16 cellular contexts compared by ENCODE assay signal in the genomic region with DNA sequence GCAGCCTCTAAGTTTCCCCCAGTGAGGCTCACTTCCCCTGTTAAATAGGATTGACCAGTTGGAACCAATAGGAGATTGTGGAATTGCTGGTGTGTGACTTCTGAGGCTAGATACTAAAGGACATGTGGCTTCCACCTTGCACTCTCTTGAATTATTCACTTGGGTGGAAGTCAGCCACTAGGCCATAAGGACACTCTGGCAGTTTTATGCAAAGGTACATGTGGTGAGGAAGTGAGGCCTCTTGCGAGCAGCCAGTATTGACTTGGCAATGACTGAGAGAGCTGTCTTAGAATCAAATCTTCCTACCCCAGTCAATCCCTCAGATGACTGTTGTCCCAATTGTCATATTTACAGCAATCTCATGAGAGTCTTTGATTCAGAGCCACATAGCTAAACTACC.
A peak's percentile ranks its signal among the peaks of the same experiment; 100 is the strongest.
DNase-seq lines count a peak whose midpoint lies in the region; ATAC-seq, FAIRE-seq and TF ChIP-seq lines count a peak whose summit lies in the region.
"Had no signal": no experiment of that assay in that cellular context is flagged by ENCODE, and none has a peak within 500 bp of the region (broad histone marks: within the 10 kb centered on the region; RNA-seq: fewer than 3 reads in every experiment).

No MANE protein-coding gene starts in this region.

- H3K79me2 ChIP-seq in OCI-LY1 (ENCODE audit: insufficient read depth, low read length) (no peaks in the 10 kb centered on the region), H1 (ENCODE audit: control insufficient read depth in 1 of 2, insufficient read depth in 2 of 2, low read length in 2 of 2) (no peaks in the 10 kb centered on the region)

- H3K18ac ChIP-seq in H1 (ENCODE audit: extremely low read depth, low read length), result no peak overlapping the region

- H3K56ac ChIP-seq in H1 (replicated peaks; ENCODE audit: insufficient read length, low read depth, low read length), result no peak overlapping the region

- no peak for ATAC-seq in heart right ventricle
- no peak for ATAC-seq in body of pancreas
- ATAC-seq: GM12878 had no signal

- no peaks in the 10 kb centered on the region for H3K9me2 ChIP-seq in OCI-LY1 (ENCODE audit: low read depth, low read length)

- H2AK5ac ChIP-seq in H1 (ENCODE audit: low read depth, low read length), result no peak overlapping the region

- H2BK120ac ChIP-seq in H1 (replicated peaks; ENCODE audit: low read depth, low read length), result no peak overlapping the region

- DNase-seq in left ventricle myocardium inferior, result no peak
- DNase-seq in heart right ventricle, result no peak
- no peak for DNase-seq in H1 (ENCODE audit: low read depth in 1 of 2, low spot score in 2 of 2)
- DNase-seq in ureter (ENCODE audit: low spot score), result no peak
- no peak for DNase-seq in body of pancreas
- no peak for DNase-seq in NOMO-1 (lab: John Stamatoyannopoulos, UW; ENCODE audit: unreplicated experiment in 2 of 2)
- DNase-seq: C1 segment of cervical spinal cord; Calu3; CD4-positive, alpha-beta T cell; DMS 273 treated with DMSO at 0.1 percent for 48 hours; HCEC 1CT; HFFc6 had no signal

- no peaks in the 10 kb centered on the region for H3K9me3 ChIP-seq in left ventricle myocardium inferior (replicated peaks)
- no peaks in the 10 kb centered on the region for H3K9me3 ChIP-seq in heart right ventricle
- no peaks in the 10 kb centered on the region for H3K9me3 ChIP-seq in OCI-LY1 (ENCODE audit: low read length)
- H3K9me3 ChIP-seq in H1 (ENCODE audit: insufficient read depth in 2 of 2, low read depth in 1 of 2, low read length in 1 of 2), result no peaks in the 10 kb centered on the region
- H3K9me3 ChIP-seq in body of pancreas, result no peaks in the 10 kb centered on the region

- 84 to 88% methylated on average over 1 of the region's 1 CpG for WGBS in heart right ventricle, 2 donors
- 86% methylated on average over 1 of the region's 1 CpG; no CpG with 5 or more reads in 1 of the 2 experiments for WGBS in H1 (ENCODE audit: extremely low coverage in 1 of 2, insufficient coverage in 1 of 2, insufficient read length in 1 of 2, insufficient replicate concordance in 2 of 2, low coverage in 1 of 2, low lambda C conversion rate in 2 of 2, missing lambda C conversion rate in 1 of 2), 2 experiments
- 71 to 81% methylated on average over 1 of the region's 1 CpG for WGBS in body of pancreas, 2 donors

- H3K27me3 ChIP-seq in left ventricle myocardium inferior (ENCODE audit: low read depth), result no peaks in the 10 kb centered on the region
- H3K27me3 ChIP-seq in heart right ventricle, result no peaks in the 10 kb centered on the region
- no peaks in the 10 kb centered on the region for H3K27me3 ChIP-seq in OCI-LY1 (ENCODE audit: insufficient read depth, low read length)
- H3K27me3 ChIP-seq in H1 (replicated peaks in 1 of 4; ENCODE audit: control insufficient read depth in 3 of 4, extremely low read depth in 1 of 4, insufficient read depth in 3 of 4, low read length in 3 of 4), result no peaks in the 10 kb centered on the region
- no peaks in the 10 kb centered on the region for H3K27me3 ChIP-seq in body of pancreas

- TF ChIP-seq POLR2A in H1 (IDR thresholded peaks at IDR 0.05; ENCODE audit: control extremely low read depth in 1 of 2, low read depth in 2 of 2, low read length in 2 of 2) (no peak), body of pancreas (IDR thresholded peaks at IDR 0.05) (no peak)

- H3K9ac ChIP-seq in OCI-LY1 (ENCODE audit: low read length) (no peak overlapping the region; the same call in 1 of the 2 replicates), H1 (replicated peaks in 1 of 4; ENCODE audit: extremely low read depth in 1 of 4, low read depth in 3 of 4, low read length in 3 of 4) (no peak overlapping the region)

- H3F3A ChIP-seq in OCI-LY1 (ENCODE audit: insufficient read depth, low read length), result no peaks in the 10 kb centered on the region

- FAIRE-seq in H1 (lab: Jason Lieb, UNC), result no peak
- FAIRE-seq: A204.1, GM12878, GM18507 had no signal

- no peaks in the 10 kb centered on the region for H3K79me1 ChIP-seq in H1 (ENCODE audit: low read depth, low read length)

- H4K5ac ChIP-seq in H1 (ENCODE audit: insufficient read length, low read depth, low read length), result no peak overlapping the region

- CTCF ChIA-PET in H1 (lab: Charles Lee; ENCODE audit: partially characterized antibody), result no interaction called here

- H2AFZ ChIP-seq in OCI-LY1 (ENCODE audit: low read length) (no peak overlapping the region; the same call in 1 of the 2 replicates), H1 (ENCODE audit: low read length) (0 out of 2 replicates have a peak overlapping the region, but pooled peaks have one; percentile 43)

- no peak overlapping the region for H4K8ac ChIP-seq in H1 (ENCODE audit: extremely low read depth, insufficient read depth, low read length)

- no peak overlapping the region for H3K23ac ChIP-seq in H1 (ENCODE audit: insufficient read length)

- intact Hi-C loops in left ventricle myocardium inferior (cut with micrococcal nuclease) (no loop called here), heart right ventricle (cut with DNase I) (loop anchor here in 1 of 10 donors (5.0 kb wide), 1 partner anchor 37 kb away; no protein-coding TSS in a partner anchor), body of pancreas (cut with DNase I) (no loop called here)

- H2BK12ac ChIP-seq in H1 (ENCODE audit: low read depth, low read length), result no peak overlapping the region

- H4K20me1 ChIP-seq in OCI-LY1 (ENCODE audit: insufficient read depth, low read length) (no peaks in the 10 kb centered on the region), H1 (replicated peaks in 1 of 2; ENCODE audit: control insufficient read depth in 1 of 2, insufficient read depth in 2 of 2, low read length in 2 of 2) (no peaks in the 10 kb centered on the region)

- TF ChIP-seq CTCF in left ventricle myocardium inferior (IDR thresholded peaks at IDR 0.05; ENCODE audit: borderline replicate concordance), result no peak
- TF ChIP-seq CTCF in heart right ventricle (IDR thresholded peaks at IDR 0.05), result no peak
- TF ChIP-seq CTCF in OCI-LY1 (IDR thresholded peaks at IDR 0.05; ENCODE audit: low read length), result no peak
- TF ChIP-seq CTCF in H1 (IDR thresholded peaks at IDR 0.05; ENCODE audit: control extremely low read depth in 1 of 3, insufficient read depth in 1 of 3, low read depth in 1 of 3, low read length in 3 of 3), result no peak
- no peak for TF ChIP-seq CTCF in body of pancreas (IDR thresholded peaks at IDR 0.05)

- H3K36me3 ChIP-seq in left ventricle myocardium inferior (no peaks in the 10 kb centered on the region), heart right ventricle (no peaks in the 10 kb centered on the region), OCI-LY1 (ENCODE audit: insufficient read depth, low read length) (no peaks in the 10 kb centered on the region), H1 (ENCODE audit: control insufficient read depth in 2 of 4, insufficient read depth in 4 of 4, low read length in 3 of 4) (no peaks in the 10 kb centered on the region), body of pancreas (replicated peaks in 1 of 2; ENCODE audit: insufficient read depth in 1 of 2, low read depth in 2 of 2) (no peaks in the 10 kb centered on the region)

- H3K27ac ChIP-seq in left ventricle myocardium inferior (replicated peaks), result peak overlapping the region; percentile 22
- H3K27ac ChIP-seq in heart right ventricle, result peak overlapping the region in 2 of 10 donors; percentile 45 to 54
- H3K27ac ChIP-seq in OCI-LY1 (ENCODE audit: low read depth, low read length, poor library complexity, severe bottlenecking), result peak overlapping the region; percentile 71
- H3K27ac ChIP-seq in H1 (ENCODE audit: low read depth, low read length), result no peak overlapping the region
- no peak overlapping the region for H3K27ac ChIP-seq in body of pancreas

- H2BK5ac ChIP-seq in H1 (ENCODE audit: low read depth, low read length), result no peak overlapping the region

- peaks cover 49% of the 10 kb centered on the region for H3K4me1 ChIP-seq in left ventricle myocardium inferior
- H3K4me1 ChIP-seq in heart right ventricle, result peaks cover 0 to 33% (median 6%) of the 10 kb centered on the region in 9 donors
- peaks cover 95% of the 10 kb centered on the region for H3K4me1 ChIP-seq in OCI-LY1 (ENCODE audit: insufficient read depth, low read length, severe bottlenecking)
- H3K4me1 ChIP-seq in H1 (replicated peaks in 1 of 4; ENCODE audit: control insufficient read depth in 3 of 4, insufficient read depth in 4 of 4, low read length in 3 of 4), result peaks cover 0 to 4% (median 0%) of the 10 kb centered on the region in 4 experiments; a peak in 2 of 7 replicates
- no peaks in the 10 kb centered on the region for H3K4me1 ChIP-seq in body of pancreas

- no peak for TF ChIP-seq EP300 in H1 (IDR thresholded peaks at IDR 0.05; ENCODE audit: borderline replicate concordance in 1 of 2, low read depth in 2 of 2, low read length in 2 of 2)

- H3K4ac ChIP-seq in H1 (replicated peaks; ENCODE audit: insufficient read length, low read depth, low read length), result no peak overlapping the region

- peak overlapping the region; percentile 18; the same call in 1 of the 2 replicates for H3K4me2 ChIP-seq in OCI-LY1 (ENCODE audit: low read length)
- no peak overlapping the region for H3K4me2 ChIP-seq in H1 (ENCODE audit: insufficient read depth in 1 of 2, low read depth in 2 of 2, low read length in 2 of 2)

- no peak overlapping the region for H2BK20ac ChIP-seq in H1 (ENCODE audit: low read length)

- no peak overlapping the region for H4K91ac ChIP-seq in H1 (replicated peaks; ENCODE audit: insufficient read length, low read length)

- H3K4me3 ChIP-seq in left ventricle myocardium inferior (no peak overlapping the region), heart right ventricle (no peak overlapping the region), OCI-LY1 (ENCODE audit: low read depth, low read length, poor library complexity, severe bottlenecking) (no peak overlapping the region), H1 (ENCODE audit: extremely low read depth in 1 of 4, insufficient read depth in 2 of 4, low read depth in 3 of 4, low read length in 4 of 4) (no peak overlapping the region), body of pancreas (no peak overlapping the region)
- H3K4me3 ChIP-seq: GM12878 had no signal

- H2BK15ac ChIP-seq in H1 (ENCODE audit: low read length), result no peak overlapping the region

- no peaks in the 10 kb centered on the region for H3K23me2 ChIP-seq in H1 (ENCODE audit: low read depth, low read length)

- POLR2A ChIA-PET in H1 (lab: Charles Lee; ENCODE audit: partially characterized antibody), result no interaction called here

- no peak overlapping the region for H3K14ac ChIP-seq in H1 (ENCODE audit: insufficient read length)

- no peak for TF ChIP-seq RAD21 in H1 (IDR thresholded peaks at IDR 0.05 in 1 of 2, conservative IDR thresholded peaks at IDR 0.05 in 1 of 2; ENCODE audit: low read depth in 2 of 2, low read length in 2 of 2)

TF ChIP-seq in H1, 55 proteins besides CTCF, POLR2A, EP300 and RAD21 (continues in another document):
- TF ChIP-seq CBX8 (IDR thresholded peaks at IDR 0.05; ENCODE audit: borderline replicate concordance, low read depth, low read length) (no peak), SP1 (IDR thresholded peaks at IDR 0.05; ENCODE audit: low read depth, low read length) (no peak), CREB1 (IDR thresholded peaks at IDR 0.05) (no peak), PHF8 (conservative IDR thresholded peaks at IDR 0.05; ENCODE audit: low read depth, low read length) (no peak), ZNF274 (IDR thresholded peaks at IDR 0.05; ENCODE audit: borderline replicate concordance, extremely low read depth, low read length) (no peak), TCF12 (IDR thresholded peaks at IDR 0.05; ENCODE audit: low read depth, low read length) (no peak)

Comparison
In these comparisons a context has a peak if more than half of its experiments do, and no peak if none do; other contexts are left out.
1. H3K27ac ChIP-seq: peak in left ventricle myocardium inferior (single experiment) and OCI-LY1 (single experiment); none in H1 (single experiment) and body of pancreas (0 of 4).